In genomic region chr15:70974004-70974832, GRCh38 we compare ENCODE assay signal across 9 cellular contexts.
DNase-seq lines count a peak whose midpoint lies in the region; ATAC-seq and TF ChIP-seq lines count a peak whose summit lies in the region.
"Had no signal": no experiment of that assay in that cellular context is flagged by ENCODE, and none has a peak within 500 bp of the region (broad histone marks: within the 10 kb centered on the region; RNA-seq: fewer than 3 reads in every experiment).

No MANE protein-coding gene starts in this region.

- no peak overlapping the region for H3K27ac Mint-ChIP-seq in MCF 10A (ENCODE audit: low read depth, unreplicated experiment)
- H3K27ac Mint-ChIP-seq: activated B cell treated with CpG ODN at 0.5 μM for 24 hours had no signal

- no peaks in the 10 kb centered on the region for H3K27me3 Mint-ChIP-seq in MCF 10A (ENCODE audit: insufficient read depth, unreplicated experiment)
- H3K27me3 Mint-ChIP-seq: activated B cell treated with CpG ODN at 0.5 μM for 24 hours had no signal

- POLR2A ChIA-PET in MCF 10A (lab: Yijun Ruan, JAX), result interaction anchor here (0.7 to 1.3 kb wide), 2 partner anchors 120 to 471 kb away, joined by 3 read pairs; no protein-coding TSS in a partner anchor

- no peaks in the 10 kb centered on the region for H3K36me3 Mint-ChIP-seq in MCF 10A (ENCODE audit: insufficient read depth, unreplicated experiment)

- H3K4me1 Mint-ChIP-seq in MCF 10A (ENCODE audit: insufficient read depth, unreplicated experiment), result no peaks in the 10 kb centered on the region
- H3K4me1 Mint-ChIP-seq: activated B cell treated with CpG ODN at 0.5 μM for 24 hours had no signal

- DNase-seq in DMS 273 (lab: John Stamatoyannopoulos, UW; ENCODE audit: unreplicated experiment), result peak; percentile 12
- DNase-seq in LoVo (ENCODE audit: low spot score), result peak; percentile 60
- DNase-seq in MCF 10A (ENCODE audit: unreplicated experiment), result peak; percentile 52
- peak; percentile 69 to 83 for DNase-seq in lung microvascular endothelial cell (ENCODE audit: low read depth in 2 of 2)
- DNase-seq in hepatic stellate cell (ENCODE audit: low spot score), result no peak
- DNase-seq in KG1 (lab: John Stamatoyannopoulos, UW), result no peak
- DNase-seq: activated B cell treated with CpG ODN at 0.5 μM for 24 hours had no signal

- intact Hi-C loops in MCF 10A (cut with micrococcal nuclease), result loop anchor here (1.0 to 10.0 kb wide), 6 partner anchors 81 to 828 kb away; no protein-coding TSS in a partner anchor

- ATAC-seq in HG03108 (IDR thresholded peaks at IDR 0.05; ENCODE audit: unreplicated experiment), result no peak
- ATAC-seq in GM18505 (IDR thresholded peaks at IDR 0.05; ENCODE audit: unreplicated experiment), result no peak

- CTCF ChIA-PET in MCF 10A (lab: Yijun Ruan, JAX), result interaction anchor here (0.7 to 1.8 kb wide), 13 partner anchors 9 to 759 kb away, joined by 3 to 18 read pairs (median 3); no protein-coding TSS in a partner anchor

- peak; percentile 43 for TF ChIP-seq CTCF in MCF 10A (IDR thresholded peaks at IDR 0.05; ENCODE audit: unreplicated experiment)

- H3K9me3 Mint-ChIP-seq in MCF 10A (ENCODE audit: unreplicated experiment), result no peaks in the 10 kb centered on the region
- H3K9me3 Mint-ChIP-seq: activated B cell treated with CpG ODN at 0.5 μM for 24 hours had no signal

- no TSS peak for BruUV-seq in MCF 10A (replicated peaks; lab: Mats Ljungman, UMichigan)

- no peak for TF ChIP-seq POLR2A in GM18505 (IDR thresholded peaks at IDR 0.05; ENCODE audit: borderline replicate concordance, extremely low read depth, insufficient read depth, insufficient read length)

- no peak overlapping the region for H3K4me3 Mint-ChIP-seq in MCF 10A (ENCODE audit: unreplicated experiment)
- H3K4me3 Mint-ChIP-seq: activated B cell treated with CpG ODN at 0.5 μM for 24 hours had no signal

Comparison
In these comparisons a context has a peak if more than half of its experiments do, and no peak if none do; other contexts are left out.
1. DNase-seq: peak in DMS 273 (single experiment), LoVo (single experiment), MCF 10A (single experiment) and lung microvascular endothelial cell (2 of 2); none in hepatic stellate cell (single experiment) and KG1 (single experiment).